Comparison of ENCODE assay signal across 31 cellular contexts in the genomic region with DNA sequence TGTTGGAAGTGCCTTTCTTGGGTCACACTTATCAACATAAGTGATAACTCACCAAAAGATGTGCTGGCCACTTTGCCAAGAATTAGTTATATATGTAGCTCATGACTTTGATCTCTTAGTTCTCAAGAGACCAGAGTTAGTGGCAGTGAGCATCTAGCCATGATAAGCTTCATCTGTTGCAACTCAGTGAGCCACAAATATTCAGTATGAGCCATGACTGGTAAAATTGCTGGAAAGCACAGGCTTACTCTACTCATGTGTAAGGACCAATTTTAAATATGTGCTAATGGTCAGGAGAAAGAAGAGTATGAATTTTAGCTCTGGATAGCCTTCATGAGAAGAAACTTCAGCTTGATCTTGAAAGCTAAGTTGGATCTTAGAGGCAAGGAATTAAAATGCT. TPM values are rescaled to one million over a fixed set of nuclear protein-coding genes. Genes with fewer than 3 reads are reported as not detected.
"Had no signal": no experiment of that assay in that cellular context is flagged by ENCODE, and none has a peak within 500 bp of the region (broad histone marks: within the 10 kb centered on the region; RNA-seq: fewer than 3 reads in every experiment).

No MANE protein-coding gene starts in this region.

- H2AFZ ChIP-seq: neural progenitor cell, parathyroid adenoma had no signal

- H3K27me3 ChIP-seq: cardiac muscle cell, esophagus muscularis mucosa, gastroesophageal sphincter, left lung, neural progenitor cell, transverse colon had no signal

- H3K4me3 ChIP-seq: cardiac muscle cell, esophagus muscularis mucosa, gastroesophageal sphincter, left lung, lower lobe of right lung, neural progenitor cell, psoas muscle, transverse colon had no signal

- DNase-seq: activated CD4-positive, alpha-beta memory T cell treated with anti-CD3 and anti-CD28 coated beads for 36 hours; activated CD4-positive, alpha-beta T cell treated with anti-CD3 and anti-CD28 coated beads for 48 hours; activated CD8-positive, alpha-beta memory T cell treated with anti-CD3 and anti-CD28 coated beads, Interleukin-2, amount 50 U/mL, for 4 hours; activated gamma-delta T cell; activated naive CD4-positive, alpha-beta T cell treated with anti-CD3 and anti-CD28 coated beads, Interleukin-2, amount 10 ng/mL, durations not matched to agents 7 days and 5 days; activated naive CD8-positive, alpha-beta T cell treated with anti-CD3 and anti-CD28 coated beads, Interleukin-2, amount 10 ng/mL, durations not matched to agents 7 days and 5 days; activated T-cell treated with anti-CD3 and anti-CD28 coated beads, Interleukin-2, amount 50 U/mL, for 1 hour; amniotic stem cell; cortex of kidney; head of caudate nucleus; hippocampal formation; left lung; lower lobe of right lung; mesendoderm; natural killer cell; occipital lobe; psoas muscle; right cardiac atrium; stimulated activated CD4-positive, alpha-beta T cell treated with anti-CD3 and anti-CD28 coated beads, Interleukin-2, amount 100 ng/mL, for 48 hours; stimulated activated naive CD4-positive, alpha-beta T cell treated with Interleukin-2 at 50 U/mL for 16 hours; T-helper 9 cell; transverse colon; WERI-Rb-1 had no signal

- H3K9me3 ChIP-seq: esophagus muscularis mucosa, gastroesophageal sphincter, lower lobe of right lung, psoas muscle, transverse colon had no signal

- H3K27ac ChIP-seq: cardiac muscle cell, gastroesophageal sphincter, left lung, lower lobe of right lung, neural progenitor cell, parathyroid adenoma, psoas muscle, transverse colon, WERI-Rb-1 had no signal

- H3K4me2 ChIP-seq: neural progenitor cell had no signal

- H3K4me1 ChIP-seq: left lung, lower lobe of right lung, neural progenitor cell, parathyroid adenoma, psoas muscle, transverse colon had no signal

- H3K79me2 ChIP-seq: parathyroid adenoma had no signal

- H3K36me3 ChIP-seq: cardiac muscle cell, esophagus muscularis mucosa, gastroesophageal sphincter, left lung, lower lobe of right lung, neural progenitor cell, transverse colon, WERI-Rb-1 had no signal

RNA-seq across cellular contexts. Expression of gene TLL1, which starts 59.4 kb away (rescaled TPM):
- total RNA-seq: activated CD4-positive, alpha-beta memory T cell treated with anti-CD3 and anti-CD28 coated beads for 36 hours; activated CD8-positive, alpha-beta memory T cell treated with anti-CD3 and anti-CD28 coated beads for 36 hours; activated naive CD8-positive, alpha-beta T cell treated with anti-CD3 and anti-CD28 coated beads, Interleukin-2, amount 10 ng/mL, durations not matched to agents 7 days and 5 days; activated T-helper 1 cell treated with anti-CD3 and anti-CD28 coated beads, Interleukin-12 subunit alpha, Interleukin-12 subunit beta, Interleukin-2, Interleukin-4 antibody, amounts not matched to agents 30 ng/mL and 10 ng/mL and 1 ng/mL, durations not matched to agents 14 hours and 24 hours and 36 hours; mononuclear cell; natural killer cell had no signal
